1 cellular context compared by ENCODE assay signal in the genomic region with DNA sequence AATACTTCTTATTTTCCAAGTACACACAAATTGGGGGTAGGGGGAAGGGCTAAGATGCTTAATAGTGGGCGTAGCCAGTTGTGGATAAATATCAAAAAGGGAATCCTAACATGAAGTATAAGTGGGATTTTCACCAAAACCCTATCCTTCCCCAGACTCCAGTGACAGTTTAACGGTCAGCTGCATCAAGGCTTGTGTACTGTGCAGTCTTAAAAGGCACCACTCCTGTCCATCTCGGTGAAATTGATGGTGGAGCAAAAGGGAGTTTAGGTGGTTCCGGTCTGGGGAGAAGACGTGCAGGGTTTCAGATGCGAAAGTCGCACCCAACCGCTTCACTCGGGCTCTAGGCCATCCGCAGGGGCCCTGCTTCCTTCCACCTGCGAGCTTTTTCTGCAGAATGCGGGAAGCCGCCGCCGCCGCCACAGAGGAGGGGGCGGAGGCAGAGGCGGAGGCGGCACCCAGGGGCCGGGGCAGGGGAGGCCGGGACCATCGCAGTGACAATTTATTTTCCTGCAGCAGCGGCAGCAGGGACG.
TF ChIP-seq lines count a peak whose summit lies in the region.

A gene (plus strand): TSS at position 492 of the 533 bp plus-strand sequence. CDS start 21,464 bp downstream, outside the sequence.

TF ChIP-seq in liver, 16 proteins besides CTCF, POLR2A, EP300 and RAD21 (continued from another document):
- TF ChIP-seq, protein P1, sequence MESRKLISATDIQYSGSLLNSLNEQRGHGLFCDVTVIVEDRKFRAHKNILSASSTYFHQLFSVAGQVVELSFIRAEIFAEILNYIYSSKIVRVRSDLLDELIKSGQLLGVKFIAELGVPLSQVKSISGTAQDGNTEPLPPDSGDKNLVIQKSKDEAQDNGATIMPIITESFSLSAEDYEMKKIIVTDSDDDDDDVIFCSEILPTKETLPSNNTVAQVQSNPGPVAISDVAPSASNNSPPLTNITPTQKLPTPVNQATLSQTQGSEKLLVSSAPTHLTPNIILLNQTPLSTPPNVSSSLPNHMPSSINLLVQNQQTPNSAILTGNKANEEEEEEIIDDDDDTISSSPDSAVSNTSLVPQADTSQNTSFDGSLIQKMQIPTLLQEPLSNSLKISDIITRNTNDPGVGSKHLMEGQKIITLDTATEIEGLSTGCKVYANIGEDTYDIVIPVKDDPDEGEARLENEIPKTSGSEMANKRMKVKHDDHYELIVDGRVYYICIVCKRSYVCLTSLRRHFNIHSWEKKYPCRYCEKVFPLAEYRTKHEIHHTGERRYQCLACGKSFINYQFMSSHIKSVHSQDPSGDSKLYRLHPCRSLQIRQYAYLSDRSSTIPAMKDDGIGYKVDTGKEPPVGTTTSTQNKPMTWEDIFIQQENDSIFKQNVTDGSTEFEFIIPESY (IDR thresholded peaks at IDR 0.05), result no peak
- no peak for TF ChIP-seq HNF4G (IDR thresholded peaks at IDR 0.05)
